ENCODE assay signal across 8 cellular contexts in genomic region chr1:173683838-173684237, GRCh38. TPM values are rescaled to one million over a fixed set of nuclear protein-coding genes. Genes with fewer than 3 reads are reported as not detected.
"Had no signal": no experiment of that assay in that cellular context is flagged by ENCODE, and none has a peak within 500 bp of the region (broad histone marks: within the 10 kb centered on the region; RNA-seq: fewer than 3 reads in every experiment).

No MANE protein-coding gene starts in this region.

RNA-seq across cellular contexts. Expression of gene ANKRD45, which starts 14.2 kb away (rescaled TPM):
- total RNA-seq: NCI-H460, PC-9, RPMI7951, SJCRH30 had no signal

RNA-seq across cellular contexts. Expression of gene TEX50, which starts 48.7 kb away (rescaled TPM):
- total RNA-seq: M059J, NCI-H460, OCI-LY7, PC-9, Right ventricle myocardium inferior, RPMI7951, SJCRH30, SK-MEL-5 had no signal
